In genomic region chr15:78765154-78765860, GRCh38 we compare ENCODE assay signal across 1 cellular context. TPM values are rescaled to one million over a fixed set of nuclear protein-coding genes. Genes with fewer than 3 reads are reported as not detected.
"Had no signal": no experiment of that assay in that cellular context is flagged by ENCODE, and none has a peak within 500 bp of the region (broad histone marks: within the 10 kb centered on the region; RNA-seq: fewer than 3 reads in every experiment).

No MANE protein-coding gene starts in this region.

RNA-seq across cellular contexts. Expression of gene ADAMTS7, which starts 46.0 kb away (rescaled TPM):
- total RNA-seq: activated CD8-positive, alpha-beta T cell treated with anti-CD3 and anti-CD28 coated beads, Interleukin-2, amount 10 ng/mL, durations not matched to agents 7 days and 5 days had no signal
